28 cellular contexts compared by ENCODE assay signal in genomic region chr18:61741881-61742280, GRCh38.
A peak's percentile ranks its signal among the peaks of the same experiment; 100 is the strongest.
DNase-seq lines count a peak whose midpoint lies in the region; ATAC-seq, FAIRE-seq and TF ChIP-seq lines count a peak whose summit lies in the region.
"Had no signal": no experiment of that assay in that cellular context is flagged by ENCODE, and none has a peak within 500 bp of the region (broad histone marks: within the 10 kb centered on the region; RNA-seq: fewer than 3 reads in every experiment).

No MANE protein-coding gene starts in this region.

- no TSS peak for BruUV-seq in HepG2 (replicated peaks; lab: Mats Ljungman, UMichigan)

- FAIRE-seq in HepG2 (lab: Jason Lieb, UNC): no peak
- FAIRE-seq: A549, urothelium cell line had no signal

- H4K20me1 ChIP-seq in HepG2 (ENCODE audit: insufficient read depth, low read length) (no peaks in the 10 kb centered on the region), H9 (ENCODE audit: control insufficient read depth, insufficient read depth, insufficient read length) (no peaks in the 10 kb centered on the region)

- no peak overlapping the region for H3K23ac ChIP-seq in H9 (ENCODE audit: insufficient read length, low read depth, low read length)

- H3K27me3 ChIP-seq in ACC112 (ENCODE audit: insufficient read depth, low read length) (no peaks in the 10 kb centered on the region), HepG2 (ENCODE audit: control insufficient read depth in 1 of 2, insufficient read depth in 2 of 2, low read length in 2 of 2) (no peaks in the 10 kb centered on the region; a peak in 1 of 5 replicates), H9 (ENCODE audit: insufficient read depth, low read length) (no peaks in the 10 kb centered on the region; the same call in 1 of the 2 replicates), dorsolateral prefrontal cortex (no peaks in the 10 kb centered on the region)
- H3K27me3 ChIP-seq: SJSA1 had no signal

- in situ Hi-C loops in HepG2 (cut with HindIII; ENCODE audit: extremely low pct_ligation_motif_present, low pct_unique_long_range_greater_than_20kb): no loop called here

- H3K18ac ChIP-seq in H9 (ENCODE audit: insufficient read length, low read depth, low read length): no peak overlapping the region

- intact Hi-C loops in HepG2 (cut with micrococcal nuclease; ENCODE audit: unreplicated experiment) (no loop called here), dorsolateral prefrontal cortex (cut with DNase I) (no loop called here)

- no peak overlapping the region for H3K27ac ChIP-seq in ACC112 (ENCODE audit: low read depth, low read length)
- peak overlapping the region; percentile 63 for H3K27ac ChIP-seq in cingulate gyrus (ENCODE audit: low read depth, low read length)
- peak overlapping the region; percentile 14 for H3K27ac ChIP-seq in temporal lobe (ENCODE audit: low read depth, low read length)
- no peak overlapping the region for H3K27ac ChIP-seq in HepG2 (ENCODE audit: extremely low read length, insufficient read depth, low read length)
- no peak overlapping the region for H3K27ac ChIP-seq in H9 (ENCODE audit: insufficient read length, low read depth, low read length)
- H3K27ac ChIP-seq in dorsolateral prefrontal cortex: peak overlapping the region in 27 of 59 donors; percentile 18 to 87 (median 61)
- H3K27ac ChIP-seq: A549, SJSA1 had no signal

- H2BK12ac ChIP-seq in H9 (ENCODE audit: insufficient read length, low read depth, low read length): no peak overlapping the region

- no peak overlapping the region for H2AK5ac ChIP-seq in H9 (ENCODE audit: insufficient read length, low read length)

- WGBS in HepG2 (ENCODE audit: low lambda C conversion rate): 2% methylated on average over 5 of the region's 5 CpGs
- no CpG with 5 or more reads among the region's 5 CpGs for WGBS in H9 (ENCODE audit: extremely low coverage, insufficient read length, low lambda C conversion rate)

- no peak overlapping the region for H3K4ac ChIP-seq in H9 (ENCODE audit: low read depth, low read length)

- no peak for DNase-seq in HepG2 (ENCODE audit: low spot score)
- no peak for DNase-seq in H9
- no peak for DNase-seq in dorsolateral prefrontal cortex
- DNase-seq: activated B cell treated with CpG ODN at 0.5 μM for 24 hours; activated CD4-positive, alpha-beta T cell treated with anti-CD3 and anti-CD28 coated beads, Interleukin-2, amount 50 U/mL, for 1 hour; activated effector memory CD4-positive, alpha-beta T cell treated with Interleukin-2 at 50 U/mL for 16 hours; activated T-cell treated with anti-CD3 and anti-CD28 coated beads, Interleukin-2, amount 50 U/mL, for 1 hour; CD4-positive, alpha-beta memory T cell; foreskin melanocyte; kidney glomerular epithelial cell; naive thymus-derived CD8-positive, alpha-beta T cell; NCI-H1048; NCI-H446 treated with DMSO at 0.1 percent for 48 hours; NCI-H82; stimulated activated CD4-positive, alpha-beta T cell treated with anti-CD3 and anti-CD28 coated beads, Interleukin-4, amount 100 ng/mL, for 1 hour had no signal

- POLR2A ChIA-PET in HepG2 (lab: Yijun Ruan, JAX): no interaction called here

- CTCF ChIA-PET in HepG2 (lab: Yijun Ruan, JAX; ENCODE audit: low intra/inter-chr PET ratio, low total read pairs): no interaction called here

- no peak overlapping the region for H3K27ac Mint-ChIP-seq in H9
- H3K27ac Mint-ChIP-seq: activated B cell treated with CpG ODN at 0.5 μM for 24 hours; activated naive CD4-positive, alpha-beta T cell treated with anti-CD3 and anti-CD28 coated beads, Interleukin-2, amount 50 U/mL, for 72 hours; B cell; CD4-positive, alpha-beta memory T cell; naive thymus-derived CD8-positive, alpha-beta T cell had no signal

- H3K23me2 ChIP-seq in H9 (ENCODE audit: insufficient read length, low read depth, low read length, poor library complexity, severe bottlenecking): no peaks in the 10 kb centered on the region

- H3K4me2 ChIP-seq in HepG2 (ENCODE audit: low read depth, low read length): no peak overlapping the region
- H3K4me2 ChIP-seq in H9 (ENCODE audit: insufficient read depth, insufficient read length, low read length): no peak overlapping the region
- H3K4me2 ChIP-seq: A549 had no signal

- H3K56ac ChIP-seq in H9 (ENCODE audit: insufficient read length, low read depth, low read length): no peak overlapping the region

- TF ChIP-seq EP300 in HepG2 (IDR thresholded peaks at IDR 0.05; ENCODE audit: low read depth in 2 of 2, low read length in 2 of 2) (no peak), HepG2 (CRISPR knock-in tag; IDR thresholded peaks at IDR 0.05; ENCODE audit: borderline replicate concordance) (no peak)

- no peaks in the 10 kb centered on the region for H3K36me3 Mint-ChIP-seq in H9 (ENCODE audit: insufficient read depth in 1 of 3, low read depth in 3 of 3)
- H3K36me3 Mint-ChIP-seq: activated naive CD4-positive, alpha-beta T cell treated with anti-CD3 and anti-CD28 coated beads, Interleukin-2, amount 50 U/mL, for 72 hours; CD4-positive, alpha-beta memory T cell; naive thymus-derived CD8-positive, alpha-beta T cell had no signal

- no peak overlapping the region for H2BK15ac ChIP-seq in H9 (ENCODE audit: low read depth, low read length)

- H3K9me3 ChIP-seq in HepG2 (ENCODE audit: low read length): no peaks in the 10 kb centered on the region
- H3K9me3 ChIP-seq in H9 (ENCODE audit: control insufficient read depth, low read depth, low read length): no peaks in the 10 kb centered on the region
- H3K9me3 ChIP-seq: A549, prostate gland, SJSA1 had no signal

- TF ChIP-seq CTCF in HepG2 (CRISPR knock-in tag; IDR thresholded peaks at IDR 0.05): no peak
- no peak for TF ChIP-seq CTCF in H9 (conservative IDR thresholded peaks at IDR 0.05)
- TF ChIP-seq CTCF in dorsolateral prefrontal cortex (IDR thresholded peaks at IDR 0.05 in 54 of 56, conservative IDR thresholded peaks at IDR 0.05 in 2 of 56; ENCODE audit: low read depth in 1 of 56, partially characterized antibody in 56 of 56): no peak

- TF ChIP-seq POLR2A in HepG2 (IDR thresholded peaks at IDR 0.05; ENCODE audit: insufficient read depth in 1 of 2, low read depth in 2 of 2, low read length in 2 of 2): no peak

- no peak overlapping the region for H3K9ac ChIP-seq in HepG2 (ENCODE audit: insufficient read depth, low read depth, low read length)
- no peak overlapping the region for H3K9ac ChIP-seq in H9 (ENCODE audit: extremely low read depth, insufficient read length, low read length)

- H2AFZ ChIP-seq in ACC112 (ENCODE audit: low read length, unreplicated experiment) (peak overlapping the region; percentile 51), HepG2 (ENCODE audit: low read length) (no peak overlapping the region), H9 (ENCODE audit: low read length) (no peak overlapping the region)

- H3K36me3 ChIP-seq in ACC112 (ENCODE audit: insufficient read depth, low read length) (no peaks in the 10 kb centered on the region), HepG2 (replicated peaks in 1 of 2; ENCODE audit: control insufficient read depth in 1 of 2, insufficient read depth in 2 of 2, low read length in 2 of 2) (no peaks in the 10 kb centered on the region)
- H3K36me3 ChIP-seq: prostate gland, SJSA1 had no signal

- no peak overlapping the region for H4K91ac ChIP-seq in H9 (ENCODE audit: insufficient read length, low read depth, low read length)

- H4K8ac ChIP-seq in H9 (replicated peaks; ENCODE audit: insufficient read length, low read depth, low read length): no peak overlapping the region

- H2BK120ac ChIP-seq in H9 (ENCODE audit: low read depth, low read length, poor library complexity, severe bottlenecking): no peak overlapping the region

- TF ChIP-seq RAD21 in HepG2 (CRISPR knock-in tag; IDR thresholded peaks at IDR 0.05): no peak

- H3K14ac ChIP-seq in H9 (ENCODE audit: insufficient read depth, low read length): no peak overlapping the region

- ATAC-seq in GM21367 (IDR thresholded peaks at IDR 0.05; ENCODE audit: unreplicated experiment) (peak; percentile 65), HepG2 (no peak), GM21529 (IDR thresholded peaks at IDR 0.05; ENCODE audit: unreplicated experiment) (no peak)
- ATAC-seq: A549; activated naive CD4-positive, alpha-beta T cell treated with anti-CD3 and anti-CD28 coated beads, Interleukin-2, amount 50 U/mL, for 72 hours; esophagus mucosa; naive thymus-derived CD8-positive, alpha-beta T cell had no signal

- H3K79me2 ChIP-seq in ACC112 (ENCODE audit: control insufficient read depth, insufficient read depth, low read length, unreplicated experiment) (no peaks in the 10 kb centered on the region), HepG2 (ENCODE audit: insufficient read depth, low read length) (no peaks in the 10 kb centered on the region), H9 (ENCODE audit: insufficient read depth, low read length) (no peaks in the 10 kb centered on the region)

- H3K4me3 ChIP-seq in ACC112 (ENCODE audit: low read depth, low read length) (no peak overlapping the region), HepG2 (replicated peaks in 1 of 3; ENCODE audit: insufficient read depth in 1 of 3, low read depth in 2 of 3, low read length in 3 of 3) (no peak overlapping the region), dorsolateral prefrontal cortex (no peak overlapping the region)
- H3K4me3 ChIP-seq: A549, prostate gland, SJSA1 had no signal

- H3K4me3 Mint-ChIP-seq in H9: no peak overlapping the region
- H3K4me3 Mint-ChIP-seq: activated B cell treated with CpG ODN at 0.5 μM for 24 hours; B cell; CD4-positive, alpha-beta memory T cell; dendritic cell treated with granulocyte-macrophage colony-stimulating factor and Interleukin-4, amounts not matched to agents 40 ng/mL and 50 ng/mL, for 4 days; naive thymus-derived CD8-positive, alpha-beta T cell had no signal

- H3K79me1 ChIP-seq in H9 (ENCODE audit: insufficient read depth, low read depth, low read length, poor library complexity, severe bottlenecking): no peaks in the 10 kb centered on the region

- H3K4me1 ChIP-seq in ACC112 (ENCODE audit: control insufficient read depth, insufficient read depth, low read length, unreplicated experiment): peaks cover 24% of the 10 kb centered on the region
- no peaks in the 10 kb centered on the region for H3K4me1 ChIP-seq in HepG2 (ENCODE audit: insufficient read depth, low read length)
- no peaks in the 10 kb centered on the region for H3K4me1 ChIP-seq in H9 (ENCODE audit: insufficient read depth, low read length)
- H3K4me1 ChIP-seq: A549, prostate gland had no signal

- no peaks in the 10 kb centered on the region for H3K9me3 Mint-ChIP-seq in H9
- H3K9me3 Mint-ChIP-seq: activated B cell treated with CpG ODN at 0.5 μM for 24 hours; activated naive CD4-positive, alpha-beta T cell treated with anti-CD3 and anti-CD28 coated beads, Interleukin-2, amount 50 U/mL, for 72 hours; CD4-positive, alpha-beta memory T cell; dendritic cell treated with granulocyte-macrophage colony-stimulating factor and Interleukin-4, amounts not matched to agents 40 ng/mL and 50 ng/mL, for 4 days had no signal

- H2BK20ac ChIP-seq in H9 (ENCODE audit: low read depth, low read length, poor library complexity, severe bottlenecking): no peak overlapping the region

- H3T11ph ChIP-seq in H9 (ENCODE audit: low read length): no peak overlapping the region

- no peaks in the 10 kb centered on the region for H3K4me1 Mint-ChIP-seq in H9
- H3K4me1 Mint-ChIP-seq: activated B cell treated with CpG ODN at 0.5 μM for 24 hours; B cell; CD4-positive, alpha-beta memory T cell had no signal

- H3K27me3 Mint-ChIP-seq in H9 (ENCODE audit: low read depth): no peaks in the 10 kb centered on the region
- H3K27me3 Mint-ChIP-seq: activated B cell treated with CpG ODN at 0.5 μM for 24 hours; dendritic cell treated with granulocyte-macrophage colony-stimulating factor and Interleukin-4, amounts not matched to agents 40 ng/mL and 50 ng/mL, for 4 days had no signal

- no peak overlapping the region for H4K5ac ChIP-seq in H9 (ENCODE audit: insufficient read length, low read depth, low read length)

- no peak overlapping the region for H2BK5ac ChIP-seq in H9 (ENCODE audit: insufficient read length, low read length)

Comparison
In these comparisons a context has a peak if more than half of its experiments do, and no peak if none do; other contexts are left out.
1. H3K27ac ChIP-seq: peak in cingulate gyrus (single experiment) and temporal lobe (single experiment); none in ACC112 (single experiment), HepG2 (single experiment) and H9 (single experiment).